Comparison of ENCODE assay signal across 8 cellular contexts in the genomic region with DNA sequence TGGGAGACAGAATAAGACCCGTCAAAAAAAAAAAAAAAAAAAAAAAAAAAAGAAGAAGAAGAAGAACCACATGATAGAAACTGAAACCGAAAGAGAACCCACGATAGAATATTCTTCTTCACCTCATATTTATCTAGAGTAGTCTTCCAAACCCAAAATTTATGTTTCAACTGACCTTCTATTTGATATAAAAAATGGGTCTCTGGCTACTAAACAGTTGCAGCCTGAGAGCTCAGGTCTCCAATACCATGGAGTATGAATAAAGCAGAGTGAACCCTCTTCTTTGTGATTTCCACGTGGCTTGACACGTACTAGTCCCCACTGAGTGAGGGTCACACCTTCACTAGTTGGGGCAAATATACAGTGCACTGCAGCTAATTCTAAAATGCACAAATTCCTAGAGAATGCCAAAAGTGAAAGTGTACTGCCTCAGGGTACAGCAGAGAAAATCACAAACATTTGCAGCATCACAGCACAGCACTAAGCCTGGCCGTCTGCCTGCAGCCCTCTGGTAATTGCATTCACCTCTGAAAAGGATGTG. TPM values are rescaled to one million over a fixed set of nuclear protein-coding genes. Genes with fewer than 3 reads are reported as not detected.
DNase-seq lines count a peak whose midpoint lies in the region; ATAC-seq and TF ChIP-seq lines count a peak whose summit lies in the region.

No MANE protein-coding gene starts in this region.

- H3K27ac ChIP-seq in mucosa of rectum (ENCODE audit: low read depth in 2 of 2, low read length in 2 of 2) = no peak overlapping the region

- H3K4me1 ChIP-seq in mucosa of rectum (ENCODE audit: control insufficient read depth in 2 of 2, insufficient read depth in 2 of 2, low read length in 2 of 2) = no peaks in the 10 kb centered on the region

- POLR2A ChIA-PET in activated CD8-positive, alpha-beta T cell treated with anti-CD3 and anti-CD28 coated beads for 36 hours (lab: Charles Lee) = interaction anchor here (1.4 kb wide), 1 partner anchor 31 kb away, joined by 5 read pairs; the partner anchor contains the start of gene RFC3

- no peaks in the 10 kb centered on the region for H3K9me3 ChIP-seq in mucosa of rectum (ENCODE audit: control insufficient read depth in 2 of 2, low read length in 2 of 2)

- no peak overlapping the region for H3K9ac ChIP-seq in mucosa of rectum (ENCODE audit: low read depth in 1 of 2, low read length in 2 of 2)

- peak overlapping the region; percentile 59 for H3K27ac Mint-ChIP-seq in activated CD8-positive, alpha-beta T cell treated with anti-CD3 and anti-CD28 coated beads for 36 hours
- H3K27ac Mint-ChIP-seq in type B pancreatic cell = no peak overlapping the region

- H3K27me3 ChIP-seq in mucosa of rectum (ENCODE audit: control insufficient read depth in 2 of 2, insufficient read depth in 2 of 2, low read length in 2 of 2) = no peaks in the 10 kb centered on the region

- DNase-seq in NOMO-1 treated with DMSO at 0.1 percent for 48 hours (lab: John Stamatoyannopoulos, UW; ENCODE audit: unreplicated experiment) = peak; percentile 43
- DNase-seq in NOMO-1 treated with dmso at 0.1 percent for 144 hours (lab: John Stamatoyannopoulos, UW; ENCODE audit: unreplicated experiment) = no peak
- DNase-seq in activated CD8-positive, alpha-beta T cell treated with anti-CD3 and anti-CD28 coated beads for 36 hours = peak; percentile 13
- no peak for DNase-seq in iPS-NIHi7 (ENCODE audit: extremely low spot score)
- no peak for DNase-seq in type B pancreatic cell (ENCODE audit: extremely low spot score, unreplicated experiment)

- intact Hi-C loops in activated CD8-positive, alpha-beta T cell treated with anti-CD3 and anti-CD28 coated beads for 36 hours (cut with micrococcal nuclease) = no loop called here

- H3K36me3 Mint-ChIP-seq in activated CD8-positive, alpha-beta T cell treated with anti-CD3 and anti-CD28 coated beads for 36 hours (ENCODE audit: low read depth) = no peaks in the 10 kb centered on the region
- H3K36me3 Mint-ChIP-seq in type B pancreatic cell = no peaks in the 10 kb centered on the region

- ATAC-seq in HG03135 (IDR thresholded peaks at IDR 0.05; ENCODE audit: unreplicated experiment) = peak; percentile 56
- peak; percentile 60 for ATAC-seq in activated CD8-positive, alpha-beta T cell treated with anti-CD3 and anti-CD28 coated beads for 36 hours
- no peak for ATAC-seq in GM21717 (IDR thresholded peaks at IDR 0.05; ENCODE audit: unreplicated experiment)

- CTCF ChIA-PET in activated CD8-positive, alpha-beta T cell treated with anti-CD3 and anti-CD28 coated beads for 36 hours (lab: Charles Lee) = no interaction called here

- peak overlapping the region; percentile 8 to 62 for H3K4me3 ChIP-seq in mucosa of rectum (ENCODE audit: low read length in 2 of 2)

- peak overlapping the region; percentile 61 for H3K4me3 Mint-ChIP-seq in activated CD8-positive, alpha-beta T cell treated with anti-CD3 and anti-CD28 coated beads for 36 hours
- H3K4me3 Mint-ChIP-seq in type B pancreatic cell = no peak overlapping the region

- TF ChIP-seq CTCF in activated CD8-positive, alpha-beta T cell treated with anti-CD3 and anti-CD28 coated beads for 36 hours (IDR thresholded peaks at IDR 0.05) = no peak
- no peak for TF ChIP-seq CTCF in type B pancreatic cell (conservative IDR thresholded peaks at IDR 0.05)

- no peaks in the 10 kb centered on the region for H3K27me3 Mint-ChIP-seq in activated CD8-positive, alpha-beta T cell treated with anti-CD3 and anti-CD28 coated beads for 36 hours
- H3K27me3 Mint-ChIP-seq in type B pancreatic cell = no peaks in the 10 kb centered on the region

- H3K9me3 Mint-ChIP-seq in activated CD8-positive, alpha-beta T cell treated with anti-CD3 and anti-CD28 coated beads for 36 hours = peaks cover 2% of the 10 kb centered on the region
- H3K9me3 Mint-ChIP-seq in type B pancreatic cell = peaks cover 5% of the 10 kb centered on the region

- H3K4me1 Mint-ChIP-seq in activated CD8-positive, alpha-beta T cell treated with anti-CD3 and anti-CD28 coated beads for 36 hours (ENCODE audit: low read depth) = peaks cover 13% of the 10 kb centered on the region
- no peaks in the 10 kb centered on the region for H3K4me1 Mint-ChIP-seq in type B pancreatic cell (ENCODE audit: unreplicated experiment)

- no peaks in the 10 kb centered on the region for H3K36me3 ChIP-seq in mucosa of rectum (ENCODE audit: control insufficient read depth in 2 of 2, insufficient read depth in 2 of 2, low read length in 2 of 2)

RNA-seq across cellular contexts. Expression of gene RFC3, which starts 30.8 kb away (rescaled TPM):
- 10 to 100 TPM; 60.0 to 63.0 TPM for total RNA-seq in activated CD8-positive, alpha-beta T cell treated with anti-CD3 and anti-CD28 coated beads for 36 hours
- total RNA-seq in type B pancreatic cell (ENCODE audit: low replicate concordance) = 16.7 and 30.0 TPM in 2 replicates

Comparison
In these comparisons a context has a peak if more than half of its experiments do, and no peak if none do; other contexts are left out.
1. DNase-seq: peak in NOMO-1 treated with DMSO at 0.1 percent for 48 hours (single experiment) and activated CD8-positive, alpha-beta T cell treated with anti-CD3 and anti-CD28 coated beads for 36 hours (single experiment); none in NOMO-1 treated with dmso at 0.1 percent for 144 hours (single experiment), iPS-NIHi7 (single experiment) and type B pancreatic cell (single experiment).